ENCODE assay signal across 15 cellular contexts in the genomic region with DNA sequence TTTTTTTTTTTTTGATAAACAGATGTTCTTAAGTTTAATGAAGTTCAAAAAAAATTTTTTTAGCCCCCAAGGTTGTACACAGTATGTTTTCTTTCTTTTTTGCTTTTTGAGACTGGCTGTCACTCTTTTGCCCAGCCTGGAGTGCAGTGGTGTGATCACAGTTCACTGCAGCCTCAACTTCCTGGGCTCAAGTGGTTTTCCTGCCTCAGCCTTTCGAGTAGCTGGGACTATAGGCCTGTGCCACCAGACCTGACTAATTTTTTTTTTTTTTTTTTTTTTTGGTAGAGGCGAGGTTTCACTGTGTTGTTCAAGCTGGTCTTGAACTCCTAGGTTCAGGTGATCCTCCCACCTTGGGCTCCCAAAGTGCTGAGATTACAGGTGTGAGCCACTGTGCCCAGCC. TPM values are rescaled to one million over a fixed set of nuclear protein-coding genes. Genes with fewer than 3 reads are reported as not detected.
DNase-seq lines count a peak whose midpoint lies in the region; ATAC-seq, FAIRE-seq and TF ChIP-seq lines count a peak whose summit lies in the region.
"Had no signal": no experiment of that assay in that cellular context is flagged by ENCODE, and none has a peak within 500 bp of the region (broad histone marks: within the 10 kb centered on the region; RNA-seq: fewer than 3 reads in every experiment).

No MANE protein-coding gene starts in this region.

- CTCF ChIA-PET in CD8-positive, alpha-beta T cell (lab: Charles Lee) = interaction anchor here (2.1 to 2.2 kb wide), 2 partner anchors 17 to 50 kb away, joined by 4 to 10 read pairs; no protein-coding TSS in a partner anchor
- CTCF ChIA-PET in GM12878 (lab: Yijun Ruan, JAX) = interaction anchor here (0.8 to 1.6 kb wide), 3 partner anchors 23 to 58 kb away, joined by 3 read pairs; a partner anchor contains a TSS

- H3K4me2 ChIP-seq in BLaER1 = peak overlapping the region; percentile 69
- no peak overlapping the region for H3K4me2 ChIP-seq in MM.1S (ENCODE audit: low read depth, low read length)
- peak overlapping the region; percentile 9; the same call in 1 of the 2 replicates for H3K4me2 ChIP-seq in GM12878 (ENCODE audit: control insufficient read depth, insufficient read depth)
- no peak overlapping the region for H3K4me2 ChIP-seq in neuronal stem cell (ENCODE audit: insufficient read depth, low read length, poor library complexity, severe bottlenecking)
- H3K4me2 ChIP-seq: hepatocyte had no signal

- peak overlapping the region; percentile 60 for H3K27ac Mint-ChIP-seq in CD8-positive, alpha-beta T cell

- intact Hi-C loops in CD8-positive, alpha-beta T cell (cut with DNase I, micrococcal nuclease) = no loop called here
- intact Hi-C loops in GM12878 (cut with micrococcal nuclease; ENCODE audit: unreplicated experiment) = no loop called here

- no peak overlapping the region for H2BK12ac ChIP-seq in neuronal stem cell (ENCODE audit: low read length)

- TF ChIP-seq POLR2A in GM12878 (IDR thresholded peaks at IDR 0.05; ENCODE audit: low read depth, low read length) = no peak

- H3K9me3 ChIP-seq in BLaER1 (no peaks in the 10 kb centered on the region), MM.1S (replicated peaks; ENCODE audit: insufficient read depth, low read length) (no peaks in the 10 kb centered on the region), GM12878 (replicated peaks; ENCODE audit: control insufficient read depth, insufficient read depth, low read length) (no peaks in the 10 kb centered on the region; the same call in 2 of the 3 replicates), neuronal stem cell (replicated peaks in 1 of 2; ENCODE audit: control insufficient read depth in 2 of 2, insufficient read depth in 1 of 2, low read depth in 1 of 2, low read length in 2 of 2) (no peaks in the 10 kb centered on the region)
- H3K9me3 ChIP-seq in CD8-positive, alpha-beta T cell (ENCODE audit: low read length) = no peaks in the 10 kb centered on the region
- H3K9me3 ChIP-seq: psoas muscle, SJSA1 had no signal

- no peak overlapping the region for H3K23ac ChIP-seq in neuronal stem cell (ENCODE audit: low read depth, low read length, poor library complexity)

- no peaks in the 10 kb centered on the region for H3K36me3 Mint-ChIP-seq in CD8-positive, alpha-beta T cell

- WGBS in GM12878 (ENCODE audit: insufficient coverage, insufficient replicate concordance, low lambda C conversion rate, missing lambda C conversion rate) = 0% methylated on average over 2 of the region's 2 CpGs
- whole genome bisulfite sequencing in neuronal stem cell (ENCODE audit: extremely low coverage in 2 of 2, insufficient read length in 2 of 2, insufficient replicate concordance in 1 of 2), 2 donors = no CpG with 5 or more reads among the region's 2 CpGs

- no peak for TF ChIP-seq CTCF in CD8-positive, alpha-beta T cell (IDR thresholded peaks at IDR 0.05)
- TF ChIP-seq CTCF in MM.1S (IDR thresholded peaks at IDR 0.05; ENCODE audit: low read length) = no peak
- TF ChIP-seq CTCF in GM12878 (IDR thresholded peaks at IDR 0.05 in 2 of 3, conservative IDR thresholded peaks at IDR 0.05 in 1 of 3; ENCODE audit: control insufficient read depth in 2 of 3, extremely low read depth in 1 of 3, insufficient read depth in 1 of 3, low read depth in 3 of 3, low read length in 3 of 3) = no peak

- H2BK5ac ChIP-seq in neuronal stem cell (ENCODE audit: low read length) = no peak overlapping the region

- H3K27me3 ChIP-seq in BLaER1 (no peaks in the 10 kb centered on the region), MM.1S (replicated peaks; ENCODE audit: insufficient read depth, low read length) (no peaks in the 10 kb centered on the region), GM12878 (replicated peaks in 1 of 2; ENCODE audit: control insufficient read depth in 2 of 2, insufficient read depth in 2 of 2, low read length in 1 of 2) (no peaks in the 10 kb centered on the region), neuronal stem cell (ENCODE audit: control insufficient read depth in 3 of 3, insufficient read depth in 3 of 3, low read depth in 1 of 3, low read length in 3 of 3) (no peaks in the 10 kb centered on the region)
- no peaks in the 10 kb centered on the region for H3K27me3 ChIP-seq in CD8-positive, alpha-beta T cell (ENCODE audit: insufficient read depth, low read length)
- H3K27me3 ChIP-seq: brain microvascular endothelial cell, dorsolateral prefrontal cortex, hepatocyte, SJSA1 had no signal

- H4K8ac ChIP-seq in neuronal stem cell (ENCODE audit: low read depth, low read length) = no peak overlapping the region

- no peak for TF ChIP-seq RAD21 in GM12878 (IDR thresholded peaks at IDR 0.05; ENCODE audit: insufficient read depth, low read depth, low read length)

- H3K9ac ChIP-seq in BLaER1 (no peak overlapping the region), MM.1S (ENCODE audit: low read length) (no peak overlapping the region), GM12878 (ENCODE audit: control insufficient read depth, insufficient read depth, low read length) (no peak overlapping the region; the same call in 1 of the 2 replicates), neuronal stem cell (ENCODE audit: low read depth, low read length, poor library complexity) (no peak overlapping the region)

- no peaks in the 10 kb centered on the region for H3K79me2 ChIP-seq in MM.1S (ENCODE audit: low read length)
- H3K79me2 ChIP-seq in GM12878 (ENCODE audit: control insufficient read depth, insufficient read depth, low read length) = no peaks in the 10 kb centered on the region
- H3K79me2 ChIP-seq: hepatocyte had no signal

- POLR2A ChIA-PET in CD8-positive, alpha-beta T cell (lab: Charles Lee) = interaction anchor here (0.7 kb wide), 1 partner anchor 86 kb away, joined by 3 read pairs; no protein-coding TSS in a partner anchor
- POLR2A ChIA-PET in GM12878 (lab: Charles Lee) = no interaction called here

- no peak overlapping the region for H3K18ac ChIP-seq in neuronal stem cell (ENCODE audit: low read length)

- no peak overlapping the region for H3K4ac ChIP-seq in neuronal stem cell (ENCODE audit: low read length)

- no peaks in the 10 kb centered on the region for H3K9me2 ChIP-seq in MM.1S (replicated peaks; ENCODE audit: insufficient read depth, low read length)

- H3K4me1 Mint-ChIP-seq in CD8-positive, alpha-beta T cell (ENCODE audit: low read depth) = peaks cover 39% of the 10 kb centered on the region

- H3K36me3 ChIP-seq in BLaER1 (no peaks in the 10 kb centered on the region), MM.1S (replicated peaks; ENCODE audit: insufficient read depth, low read length) (no peaks in the 10 kb centered on the region), GM12878 (ENCODE audit: control insufficient read depth in 2 of 2, insufficient read depth in 2 of 2, low read length in 1 of 2) (no peaks in the 10 kb centered on the region), neuronal stem cell (replicated peaks in 1 of 2; ENCODE audit: control insufficient read depth in 2 of 2, insufficient read depth in 2 of 2, low read length in 2 of 2) (no peaks in the 10 kb centered on the region)
- H3K36me3 ChIP-seq in CD8-positive, alpha-beta T cell (ENCODE audit: insufficient read depth, low read length) = no peaks in the 10 kb centered on the region
- H3K36me3 ChIP-seq: brain microvascular endothelial cell, SJSA1 had no signal

- no peak overlapping the region for H2BK120ac ChIP-seq in neuronal stem cell (ENCODE audit: low read depth, low read length)

- H2AK5ac ChIP-seq in neuronal stem cell (ENCODE audit: low read depth, low read length) = no peak overlapping the region

- RAD21 ChIA-PET in GM12878 (lab: Charles Lee; ENCODE audit: unreplicated experiment) = interaction anchor here (0.7 kb wide), 1 partner anchor 721 kb away, joined by 3 read pairs; no protein-coding TSS in a partner anchor

- H2AFZ ChIP-seq in MM.1S (ENCODE audit: low read length) (no peak overlapping the region), GM12878 (ENCODE audit: control insufficient read depth, low read depth, low read length) (no peak overlapping the region), neuronal stem cell (ENCODE audit: low read length) (no peak overlapping the region)
- H2AFZ ChIP-seq: hepatocyte had no signal

- H3K9me3 Mint-ChIP-seq in CD8-positive, alpha-beta T cell = no peaks in the 10 kb centered on the region

- TF ChIP-seq EP300 in GM12878 (IDR thresholded peaks at IDR 0.05; ENCODE audit: borderline replicate concordance in 1 of 2, control insufficient read depth in 1 of 2, low read depth in 2 of 2, low read length in 2 of 2) = no peak

- H3K4me1 ChIP-seq in BLaER1 = peaks cover 36% of the 10 kb centered on the region
- peaks cover 13% of the 10 kb centered on the region for H3K4me1 ChIP-seq in CD8-positive, alpha-beta T cell (ENCODE audit: insufficient read depth, low read length)
- H3K4me1 ChIP-seq in MM.1S (ENCODE audit: low read length) = no peaks in the 10 kb centered on the region
- peaks cover 7% of the 10 kb centered on the region; the same call in 1 of the 2 replicates for H3K4me1 ChIP-seq in GM12878 (ENCODE audit: control insufficient read depth, insufficient read depth, low read length)
- peaks cover 0 to 3% of the 10 kb centered on the region in 2 donors for H3K4me1 ChIP-seq in neuronal stem cell (ENCODE audit: control insufficient read depth in 2 of 2, insufficient read depth in 1 of 2, low read depth in 1 of 2, low read length in 2 of 2)
- H3K4me1 ChIP-seq: psoas muscle had no signal

- H3K4me3 ChIP-seq in BLaER1 (no peak overlapping the region), MM.1S (ENCODE audit: low read length) (no peak overlapping the region), GM12878 (no peak overlapping the region), neuronal stem cell (ENCODE audit: low read length in 2 of 2) (no peak overlapping the region)
- H3K4me3 ChIP-seq in CD8-positive, alpha-beta T cell (ENCODE audit: low read depth, low read length) = peak overlapping the region; percentile 26
- H3K4me3 ChIP-seq: dorsolateral prefrontal cortex, hepatocyte, psoas muscle, SJSA1 had no signal

- in situ Hi-C loops in GM12878 (cut with MboI) = no loop called here

- H4K20me1 ChIP-seq in BLaER1 (no peaks in the 10 kb centered on the region), MM.1S (ENCODE audit: insufficient read depth, low read length) (no peaks in the 10 kb centered on the region), GM12878 (ENCODE audit: control insufficient read depth, insufficient read depth) (no peaks in the 10 kb centered on the region)

- FAIRE-seq in GM12878 (lab: Jason Lieb, UNC) = no peak

- H3K14ac ChIP-seq in neuronal stem cell (ENCODE audit: low read length) = no peak overlapping the region

- H4K91ac ChIP-seq in neuronal stem cell (ENCODE audit: low read depth, low read length, poor library complexity) = no peak overlapping the region

- H3K79me1 ChIP-seq in neuronal stem cell (ENCODE audit: low read depth, low read length) = no peaks in the 10 kb centered on the region

- no peak overlapping the region for H2BK15ac ChIP-seq in neuronal stem cell (ENCODE audit: low read length)

- SMC1A ChIA-PET in GM12878 (lab: Charles Lee; ENCODE audit: uncharacterized antibody, unreplicated experiment) = interaction anchor here (0.7 to 1.6 kb wide), 2 partner anchors 49 to 103 kb away, joined by 4 to 5 read pairs; no protein-coding TSS in a partner anchor

- H3F3A ChIP-seq in MM.1S (ENCODE audit: insufficient read depth, low read length) = no peaks in the 10 kb centered on the region; the same call in 1 of the 2 replicates

- no TSS peak for BruUV-seq in GM12878 (replicated peaks; lab: Mats Ljungman, UMichigan)

- DNase-seq in CD8-positive, alpha-beta T cell = peak in 2 of 7 experiments; percentile 49 to 67
- DNase-seq in MM.1S (peak; percentile 84), GM12878 (ENCODE audit: low read depth, low spot score) (no peak), nucleus accumbens (lab: John Stamatoyannopoulos, UW) (no peak), GM03348 (ENCODE audit: low spot score) (no peak), neuronal stem cell (ENCODE audit: low spot score) (no peak)
- DNase-seq in stimulated activated naive CD4-positive, alpha-beta T cell treated with Interleukin-2 at 50 U/mL for 16 hours (lab: John Stamatoyannopoulos, UW) = no peak
- DNase-seq: activated naive CD4-positive, alpha-beta T cell; brain microvascular endothelial cell; dorsolateral prefrontal cortex; psoas muscle; stimulated activated CD4-positive, alpha-beta T cell treated with anti-CD3 and anti-CD28 coated beads, Interleukin-12 subunit alpha, Interleukin-12 subunit beta, amount 100 ng/mL, for 4 hours had no signal

- H3K4me3 Mint-ChIP-seq in CD8-positive, alpha-beta T cell = no peak overlapping the region

- no peak overlapping the region for H3K27ac ChIP-seq in BLaER1
- peak overlapping the region; percentile 3 for H3K27ac ChIP-seq in CD8-positive, alpha-beta T cell (ENCODE audit: low read depth, low read length)
- peak overlapping the region; percentile 29; the same call in 1 of the 2 replicates for H3K27ac ChIP-seq in MM.1S (ENCODE audit: low read length)
- H3K27ac ChIP-seq in GM12878 (ENCODE audit: control insufficient read depth, insufficient read depth) = no peak overlapping the region
- no peak overlapping the region for H3K27ac ChIP-seq in neuronal stem cell (replicated peaks; ENCODE audit: low read length)
- H3K27ac ChIP-seq: brain microvascular endothelial cell, dorsolateral prefrontal cortex, hepatocyte, psoas muscle, SJSA1 had no signal

- no peaks in the 10 kb centered on the region for H3K27me3 Mint-ChIP-seq in CD8-positive, alpha-beta T cell (ENCODE audit: low read depth)

- ATAC-seq in CD8-positive, alpha-beta T cell = peak; percentile 49
- ATAC-seq in GM12878 = peak; percentile 39
- ATAC-seq: psoas muscle had no signal

RNA-seq across cellular contexts. Expression of a gene that starts 12.8 kb away (rescaled TPM):
- total RNA-seq in CD8-positive, alpha-beta T cell = 10 to 100 TPM; 23.0 to 25.7 TPM
- 21.9 and 27.0 TPM in 2 replicates for total RNA-seq in GM12878 (2013; cell fraction: nucleolus; rRNA removed)
- 19.6 and 19.7 TPM in 2 replicates for total RNA-seq in GM12878 (2014; rRNA removed)
- 19.1 and 21.7 TPM in 2 replicates for total RNA-seq in GM12878 (2014; rRNA removed; fragmentation: Illumina TruSeq; extraction: Trizol)
- total RNA-seq in GM12878 (2021) = 13.1 and 13.6 TPM in 2 replicates
- polyA plus RNA-seq in GM12878 (2011; ENCODE audit: low read depth) = 18.6 TPM
- 41.3 TPM in 2 replicates for polyA plus RNA-seq in GM12878 (2011; rRNA removed)
- 26.0 and 26.2 TPM in 2 replicates for polyA plus RNA-seq in GM12878 (2011; cell fraction: cytosol; rRNA removed)
- 20.9 and 21.5 TPM in 2 replicates for polyA plus RNA-seq in GM12878 (2011; cell fraction: nucleus; rRNA removed)
- 19.1 and 25.9 TPM in 2 replicates for polyA plus RNA-seq in GM12878 (2012)
- 19.2 and 19.4 TPM in 2 replicates for polyA plus RNA-seq in GM12878 (2014; fragmentation: Illumina TruSeq; extraction: Trizol)
- 100 to 1,000 TPM; 145 to 161 TPM for polyA plus RNA-seq in GM12878 (2014; fragmentation: Nextera tagmentation; extraction: Ambion mirVana)
- 28.3 and 33.9 TPM in 2 replicates for polyA plus RNA-seq in GM12878 (2014; rRNA removed)
- polyA plus RNA-seq in GM12878 (2016; fragmentation: Nextera tagmentation; extraction: Ambion mirVana) = 10 to 100 TPM; 48.0 to 53.0 TPM
- polyA minus RNA-seq in GM12878 (2011; rRNA and poly(A)+ RNA removed) = 5.2 and 7.2 TPM in 2 replicates
- polyA minus RNA-seq in GM12878 (2011; cell fraction: cytosol; rRNA and poly(A)+ RNA removed) = 4.3 and 5.6 TPM in 2 replicates
- polyA minus RNA-seq in GM12878 (2011; cell fraction: nucleus; rRNA and poly(A)+ RNA removed) = 4.6 and 7.5 TPM in 2 replicates
- polyA plus RNA-seq in neuronal stem cell (2013, experiment 1 of 2) = 59.7 TPM
- 59.3 TPM for polyA plus RNA-seq in neuronal stem cell (2013, experiment 2 of 2)

RNA-seq across cellular contexts. Expression of a gene that starts 57.8 kb away (rescaled TPM):
- total RNA-seq in CD8-positive, alpha-beta T cell = 10 to 100 TPM; 28.4 to 35.3 TPM
- total RNA-seq in GM12878 (2013; cell fraction: nucleolus; rRNA removed) = 71.8 and 76.9 TPM in 2 replicates
- total RNA-seq in GM12878 (2014; rRNA removed) (17.9 and 18.0 TPM in 2 replicates), GM12878 (2014; rRNA removed; fragmentation: Illumina TruSeq; extraction: Trizol) (20.1 and 23.3 TPM in 2 replicates), GM12878 (2021) (22.3 and 27.2 TPM in 2 replicates)
- 6.9 TPM for polyA plus RNA-seq in GM12878 (2011; ENCODE audit: low read depth)
- polyA plus RNA-seq in GM12878 (2011; rRNA removed) (28.4 and 37.8 TPM in 2 replicates), GM12878 (2014; fragmentation: Illumina TruSeq; extraction: Trizol) (23.8 and 32.0 TPM in 2 replicates), GM12878 (2014; fragmentation: Nextera tagmentation; extraction: Ambion mirVana) (1 to 10 TPM; 5.2 to 8.4 TPM), GM12878 (2014; rRNA removed) (22.2 and 24.0 TPM in 2 replicates), GM12878 (2016; fragmentation: Nextera tagmentation; extraction: Ambion mirVana) (10 to 100 TPM; 20.0 to 23.0 TPM)
- 11.4 and 18.0 TPM in 2 replicates for polyA plus RNA-seq in GM12878 (2011; cell fraction: cytosol; rRNA removed)
- 33.1 and 37.2 TPM in 2 replicates for polyA plus RNA-seq in GM12878 (2011; cell fraction: nucleus; rRNA removed)
- polyA plus RNA-seq in GM12878 (2012) = 16.7 and 18.0 TPM in 2 replicates
- polyA minus RNA-seq in GM12878 (2011; rRNA and poly(A)+ RNA removed) = 9.9 and 16.9 TPM in 2 replicates
- polyA minus RNA-seq in GM12878 (2011; cell fraction: cytosol; rRNA and poly(A)+ RNA removed) = 5.8 and 6.5 TPM in 2 replicates
- 7.5 and 16.6 TPM in 2 replicates for polyA minus RNA-seq in GM12878 (2011; cell fraction: nucleus; rRNA and poly(A)+ RNA removed)
- polyA plus RNA-seq in neuronal stem cell (2013, experiment 1 of 2) = 32.2 TPM
- 31.9 TPM for polyA plus RNA-seq in neuronal stem cell (2013, experiment 2 of 2)

Comparison
In these comparisons a context has a peak if more than half of its experiments do, and no peak if none do; other contexts are left out.
1. H3K27ac ChIP-seq: peak in CD8-positive, alpha-beta T cell (single experiment) and MM.1S (single experiment); none in BLaER1 (single experiment), GM12878 (single experiment) and neuronal stem cell (single experiment).
2. H3K4me2 ChIP-seq: peak in BLaER1 (single experiment) and GM12878 (single experiment); none in MM.1S (single experiment) and neuronal stem cell (single experiment).